Comparison of ENCODE assay signal across 25 cellular contexts in genomic region chr22:34370711-34371110, GRCh38.
"Had no signal": no experiment of that assay in that cellular context is flagged by ENCODE, and none has a peak within 500 bp of the region (broad histone marks: within the 10 kb centered on the region; RNA-seq: fewer than 3 reads in every experiment).

No MANE protein-coding gene starts in this region.

- H3K27me3 ChIP-seq: colonic mucosa, esophagus muscularis mucosa, esophagus squamous epithelium, foreskin keratinocyte, gastrocnemius medialis, heart left ventricle had no signal

- H3K27ac ChIP-seq: colonic mucosa, coronary artery, dorsolateral prefrontal cortex, epithelial cell of prostate, esophagus muscularis mucosa, esophagus squamous epithelium, foreskin keratinocyte, gastrocnemius medialis, gastroesophageal sphincter, heart left ventricle, heart right ventricle had no signal

- H3K9me3 ChIP-seq: colonic mucosa, esophagus squamous epithelium, gastrocnemius medialis had no signal

- H3K27me3 Mint-ChIP-seq: dendritic cell treated with granulocyte-macrophage colony-stimulating factor and Interleukin-4, amounts not matched to agents 40 ng/mL and 50 ng/mL, for 4 days had no signal

- H3K4me3 ChIP-seq: colonic mucosa, coronary artery, dorsolateral prefrontal cortex, esophagus muscularis mucosa, esophagus squamous epithelium, gastrocnemius medialis, gastroesophageal sphincter, heart left ventricle, heart right ventricle had no signal

- H3K36me3 ChIP-seq: colonic mucosa, esophagus muscularis mucosa, esophagus squamous epithelium, gastrocnemius medialis, gastroesophageal sphincter, heart left ventricle, heart right ventricle had no signal

- H3K27ac Mint-ChIP-seq: dendritic cell treated with granulocyte-macrophage colony-stimulating factor and Interleukin-4, amounts not matched to agents 40 ng/mL and 50 ng/mL, for 4 days; effector memory CD8-positive, alpha-beta T cell; endodermal cell had no signal

- ATAC-seq: effector memory CD8-positive, alpha-beta T cell; esophagus mucosa; foreskin keratinocyte; gastrocnemius medialis; gastroesophageal sphincter; heart left ventricle; heart right ventricle had no signal

- H3K4me1 Mint-ChIP-seq: endodermal cell had no signal

- DNase-seq: colonic mucosa; cortex of kidney; dermis blood vessel endothelial cell; dorsolateral prefrontal cortex; effector CD4-positive, alpha-beta T cell; effector CD8-positive, alpha-beta T cell; effector memory CD4-positive, alpha-beta T cell; effector memory CD8-positive, alpha-beta T cell; endodermal cell; erythroblast; esophagus squamous epithelium; foreskin fibroblast; foreskin keratinocyte; foreskin melanocyte; gastrocnemius medialis; glutamatergic neuron; head of caudate nucleus; heart left ventricle; heart right ventricle had no signal

- H3K4me3 Mint-ChIP-seq: dendritic cell treated with granulocyte-macrophage colony-stimulating factor and Interleukin-4, amounts not matched to agents 40 ng/mL and 50 ng/mL, for 4 days; effector memory CD8-positive, alpha-beta T cell; endodermal cell had no signal

- H3K4me1 ChIP-seq: colonic mucosa, esophagus muscularis mucosa, esophagus squamous epithelium, foreskin keratinocyte, gastrocnemius medialis, gastroesophageal sphincter, heart left ventricle, heart right ventricle had no signal
